1 cellular context compared by ENCODE assay signal in the genomic region with DNA sequence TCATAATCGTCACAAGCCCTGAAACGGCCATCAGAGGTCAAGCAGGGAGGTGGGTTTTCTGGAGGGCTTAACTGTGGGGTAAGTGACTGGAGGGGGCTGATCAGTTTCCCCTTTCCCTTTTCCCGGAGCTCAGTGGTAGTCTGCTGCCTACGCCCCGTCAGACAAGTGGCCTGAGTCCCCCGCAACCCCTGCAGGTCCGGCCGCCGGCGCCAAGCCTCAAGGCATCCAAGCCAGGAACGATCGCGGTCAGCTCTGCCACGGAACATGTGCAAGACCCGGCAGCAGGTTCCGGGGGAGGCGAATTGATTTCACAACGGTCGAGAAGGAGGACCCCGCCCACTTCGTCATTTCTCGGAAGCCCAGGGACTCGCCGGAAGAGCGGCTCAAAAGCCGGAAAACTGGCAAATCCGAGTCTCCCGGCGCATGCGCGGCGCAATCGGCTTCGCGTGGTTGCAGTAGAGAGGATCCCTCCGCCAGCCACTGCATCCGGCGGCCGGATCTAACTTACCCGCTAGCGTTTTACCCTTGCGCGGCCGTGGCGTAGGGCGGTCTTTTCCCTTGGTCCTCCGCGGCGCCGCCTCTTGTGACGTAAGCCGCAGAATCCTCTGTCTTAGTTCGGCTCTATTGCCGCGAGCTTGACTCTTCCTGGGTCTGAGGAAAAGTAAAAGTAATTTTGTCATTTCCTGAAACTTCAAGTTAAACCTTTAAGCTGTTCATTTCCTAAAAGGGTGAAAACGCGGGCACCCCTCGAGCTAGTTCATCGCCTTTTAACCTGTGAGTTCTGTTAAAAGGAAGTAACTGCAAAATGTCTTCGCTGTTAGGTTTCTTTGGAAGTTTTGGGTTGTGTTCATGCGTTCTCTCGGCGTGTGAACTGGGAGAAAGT.
A peak's percentile ranks its signal among the peaks of the same experiment; 100 is the strongest.
TF ChIP-seq lines count a peak whose summit lies in the region.

No MANE protein-coding gene starts in this region.

TF ChIP-seq in HepG2, 621 proteins besides CTCF, POLR2A, EP300 and RAD21 (continued from another document and continues in another):
- TF ChIP-seq DNMT1 (CRISPR knock-in tag; IDR thresholded peaks at IDR 0.05) (no peak), SYNCRIP (IDR thresholded peaks at IDR 0.05; ENCODE audit: insufficient read depth, low read depth, low read length) (no peak), IRF1 (CRISPR knock-in tag; IDR thresholded peaks at IDR 0.05; ENCODE audit: low read depth) (0 out of 2 replicates have a peak, but pooled peaks have one; percentile 27), TMF1 (CRISPR knock-in tag; IDR thresholded peaks at IDR 0.05; ENCODE audit: low read depth) (peak; percentile 49; the same call in 1 of the 2 replicates), ZMYM2 (CRISPR knock-in tag; IDR thresholded peaks at IDR 0.05) (peak; percentile 90), ZNF383 (CRISPR knock-in tag; IDR thresholded peaks at IDR 0.05; ENCODE audit: borderline replicate concordance) (peak; percentile 95; the same call in 1 of the 2 replicates), GFI1 (CRISPR knock-in tag; IDR thresholded peaks at IDR 0.05; ENCODE audit: borderline replicate concordance) (peak; percentile 73), ZMYM3 (CRISPR knock-in tag; IDR thresholded peaks at IDR 0.05) (peak; percentile 56), ZNF678 (CRISPR knock-in tag; IDR thresholded peaks at IDR 0.05) (peak; percentile 95), SIX4 (CRISPR knock-in tag; IDR thresholded peaks at IDR 0.05) (peak; percentile 48; the same call in 1 of the 2 replicates), MAFG (CRISPR knock-in tag; IDR thresholded peaks at IDR 0.05) (no peak), PITX1 (CRISPR knock-in tag; IDR thresholded peaks at IDR 0.05) (peak; percentile 92), ZNF747 (CRISPR knock-in tag; IDR thresholded peaks at IDR 0.05; ENCODE audit: borderline replicate concordance) (peak; percentile 90), MZF1 (CRISPR knock-in tag; IDR thresholded peaks at IDR 0.05; ENCODE audit: borderline replicate concordance) (no peak), ZNF841 (CRISPR knock-in tag; IDR thresholded peaks at IDR 0.05; ENCODE audit: borderline replicate concordance) (no peak; the same call in 1 of the 2 replicates), ZNF10 (CRISPR knock-in tag; IDR thresholded peaks at IDR 0.05; ENCODE audit: borderline replicate concordance, low read depth) (no peak), EZH2 (conservative IDR thresholded peaks at IDR 0.05; ENCODE audit: low read depth, low read length) (no peak), JDP2 (CRISPR knock-in tag; IDR thresholded peaks at IDR 0.05; ENCODE audit: borderline replicate concordance) (no peak; the same call in 1 of the 2 replicates), NR3C1 (CRISPR knock-in tag; IDR thresholded peaks at IDR 0.05) (no peak), ZNF354B (CRISPR knock-in tag; IDR thresholded peaks at IDR 0.05) (0 out of 2 replicates have a peak, but pooled peaks have one; percentile 13), ZKSCAN8 (CRISPR knock-in tag; IDR thresholded peaks at IDR 0.05; ENCODE audit: borderline replicate concordance) (peak; percentile 89; the same call in 1 of the 2 replicates), FOXM1 (CRISPR knock-in tag; IDR thresholded peaks at IDR 0.05) (no peak), CAMTA2 (CRISPR knock-in tag; IDR thresholded peaks at IDR 0.05; ENCODE audit: borderline replicate concordance) (peak; percentile 96), ZNF589 (CRISPR knock-in tag; conservative IDR thresholded peaks at IDR 0.05) (peak; percentile 89), SUZ12 (IDR thresholded peaks at IDR 0.05; ENCODE audit: low read depth, low read length) (no peak), ZNF644 (CRISPR knock-in tag; IDR thresholded peaks at IDR 0.05; ENCODE audit: low read depth) (no peak), SIN3B (IDR thresholded peaks at IDR 0.05; ENCODE audit: low read length) (no peak; the same call in 1 of the 2 replicates), THAP11 (CRISPR knock-in tag; IDR thresholded peaks at IDR 0.05) (peak; percentile 96), ISL2 (CRISPR knock-in tag; IDR thresholded peaks at IDR 0.05) (peak; percentile 92), ZNF230 (CRISPR knock-in tag; IDR thresholded peaks at IDR 0.05) (peak; percentile 95), POLR2G (IDR thresholded peaks at IDR 0.05; ENCODE audit: low read depth, low read length) (peak; percentile 97), NPAS2 (CRISPR knock-in tag; IDR thresholded peaks at IDR 0.05; ENCODE audit: borderline replicate concordance) (no peak), IRF9 (CRISPR knock-in tag; IDR thresholded peaks at IDR 0.05; ENCODE audit: borderline replicate concordance) (peak; percentile 85; the same call in 1 of the 2 replicates), RARG (CRISPR knock-in tag; IDR thresholded peaks at IDR 0.05; ENCODE audit: low read depth) (peak; percentile 99)
- TF ChIP-seq, protein P1, sequence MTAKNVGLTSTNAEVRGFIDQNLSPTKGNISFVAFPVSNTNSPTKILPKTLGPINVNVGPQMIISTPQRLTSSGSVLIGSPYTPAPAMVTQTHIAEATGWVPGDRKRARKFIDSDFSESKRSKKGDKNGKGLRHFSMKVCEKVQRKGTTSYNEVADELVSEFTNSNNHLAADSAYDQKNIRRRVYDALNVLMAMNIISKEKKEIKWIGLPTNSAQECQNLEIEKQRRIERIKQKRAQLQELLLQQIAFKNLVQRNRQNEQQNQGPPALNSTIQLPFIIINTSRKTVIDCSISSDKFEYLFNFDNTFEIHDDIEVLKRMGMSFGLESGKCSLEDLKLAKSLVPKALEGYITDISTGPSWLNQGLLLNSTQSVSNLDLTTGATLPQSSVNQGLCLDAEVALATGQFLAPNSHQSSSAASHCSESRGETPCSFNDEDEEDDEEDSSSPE (CRISPR knock-in tag; IDR thresholded peaks at IDR 0.05): peak; percentile 93
- TF ChIP-seq, protein P2, sequence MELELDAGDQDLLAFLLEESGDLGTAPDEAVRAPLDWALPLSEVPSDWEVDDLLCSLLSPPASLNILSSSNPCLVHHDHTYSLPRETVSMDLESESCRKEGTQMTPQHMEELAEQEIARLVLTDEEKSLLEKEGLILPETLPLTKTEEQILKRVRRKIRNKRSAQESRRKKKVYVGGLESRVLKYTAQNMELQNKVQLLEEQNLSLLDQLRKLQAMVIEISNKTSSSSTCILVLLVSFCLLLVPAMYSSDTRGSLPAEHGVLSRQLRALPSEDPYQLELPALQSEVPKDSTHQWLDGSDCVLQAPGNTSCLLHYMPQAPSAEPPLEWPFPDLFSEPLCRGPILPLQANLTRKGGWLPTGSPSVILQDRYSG (CRISPR knock-in tag; IDR thresholded peaks at IDR 0.05): peak; percentile 62; the same call in 1 of the 2 replicates
- TF ChIP-seq, protein P3, sequence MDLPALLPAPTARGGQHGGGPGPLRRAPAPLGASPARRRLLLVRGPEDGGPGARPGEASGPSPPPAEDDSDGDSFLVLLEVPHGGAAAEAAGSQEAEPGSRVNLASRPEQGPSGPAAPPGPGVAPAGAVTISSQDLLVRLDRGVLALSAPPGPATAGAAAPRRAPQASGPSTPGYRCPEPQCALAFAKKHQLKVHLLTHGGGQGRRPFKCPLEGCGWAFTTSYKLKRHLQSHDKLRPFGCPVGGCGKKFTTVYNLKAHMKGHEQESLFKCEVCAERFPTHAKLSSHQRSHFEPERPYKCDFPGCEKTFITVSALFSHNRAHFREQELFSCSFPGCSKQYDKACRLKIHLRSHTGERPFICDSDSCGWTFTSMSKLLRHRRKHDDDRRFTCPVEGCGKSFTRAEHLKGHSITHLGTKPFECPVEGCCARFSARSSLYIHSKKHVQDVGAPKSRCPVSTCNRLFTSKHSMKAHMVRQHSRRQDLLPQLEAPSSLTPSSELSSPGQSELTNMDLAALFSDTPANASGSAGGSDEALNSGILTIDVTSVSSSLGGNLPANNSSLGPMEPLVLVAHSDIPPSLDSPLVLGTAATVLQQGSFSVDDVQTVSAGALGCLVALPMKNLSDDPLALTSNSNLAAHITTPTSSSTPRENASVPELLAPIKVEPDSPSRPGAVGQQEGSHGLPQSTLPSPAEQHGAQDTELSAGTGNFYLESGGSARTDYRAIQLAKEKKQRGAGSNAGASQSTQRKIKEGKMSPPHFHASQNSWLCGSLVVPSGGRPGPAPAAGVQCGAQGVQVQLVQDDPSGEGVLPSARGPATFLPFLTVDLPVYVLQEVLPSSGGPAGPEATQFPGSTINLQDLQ (CRISPR knock-in tag; IDR thresholded peaks at IDR 0.05): peak; percentile 91
- TF ChIP-seq, protein P4, sequence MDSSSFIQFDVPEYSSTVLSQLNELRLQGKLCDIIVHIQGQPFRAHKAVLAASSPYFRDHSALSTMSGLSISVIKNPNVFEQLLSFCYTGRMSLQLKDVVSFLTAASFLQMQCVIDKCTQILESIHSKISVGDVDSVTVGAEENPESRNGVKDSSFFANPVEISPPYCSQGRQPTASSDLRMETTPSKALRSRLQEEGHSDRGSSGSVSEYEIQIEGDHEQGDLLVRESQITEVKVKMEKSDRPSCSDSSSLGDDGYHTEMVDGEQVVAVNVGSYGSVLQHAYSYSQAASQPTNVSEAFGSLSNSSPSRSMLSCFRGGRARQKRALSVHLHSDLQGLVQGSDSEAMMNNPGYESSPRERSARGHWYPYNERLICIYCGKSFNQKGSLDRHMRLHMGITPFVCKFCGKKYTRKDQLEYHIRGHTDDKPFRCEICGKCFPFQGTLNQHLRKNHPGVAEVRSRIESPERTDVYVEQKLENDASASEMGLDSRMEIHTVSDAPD (CRISPR knock-in tag; IDR thresholded peaks at IDR 0.05): peak; percentile 83; the same call in 1 of the 2 replicates
- TF ChIP-seq, protein P5, sequence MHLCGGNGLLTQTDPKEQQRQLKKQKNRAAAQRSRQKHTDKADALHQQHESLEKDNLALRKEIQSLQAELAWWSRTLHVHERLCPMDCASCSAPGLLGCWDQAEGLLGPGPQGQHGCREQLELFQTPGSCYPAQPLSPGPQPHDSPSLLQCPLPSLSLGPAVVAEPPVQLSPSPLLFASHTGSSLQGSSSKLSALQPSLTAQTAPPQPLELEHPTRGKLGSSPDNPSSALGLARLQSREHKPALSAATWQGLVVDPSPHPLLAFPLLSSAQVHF (CRISPR knock-in tag; IDR thresholded peaks at IDR 0.05): peak; percentile 55; the same call in 1 of the 2 replicates
- TF ChIP-seq, protein P6, sequence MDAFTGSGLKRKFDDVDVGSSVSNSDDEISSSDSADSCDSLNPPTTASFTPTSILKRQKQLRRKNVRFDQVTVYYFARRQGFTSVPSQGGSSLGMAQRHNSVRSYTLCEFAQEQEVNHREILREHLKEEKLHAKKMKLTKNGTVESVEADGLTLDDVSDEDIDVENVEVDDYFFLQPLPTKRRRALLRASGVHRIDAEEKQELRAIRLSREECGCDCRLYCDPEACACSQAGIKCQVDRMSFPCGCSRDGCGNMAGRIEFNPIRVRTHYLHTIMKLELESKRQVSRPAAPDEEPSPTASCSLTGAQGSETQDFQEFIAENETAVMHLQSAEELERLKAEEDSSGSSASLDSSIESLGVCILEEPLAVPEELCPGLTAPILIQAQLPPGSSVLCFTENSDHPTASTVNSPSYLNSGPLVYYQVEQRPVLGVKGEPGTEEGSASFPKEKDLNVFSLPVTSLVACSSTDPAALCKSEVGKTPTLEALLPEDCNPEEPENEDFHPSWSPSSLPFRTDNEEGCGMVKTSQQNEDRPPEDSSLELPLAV (CRISPR knock-in tag; conservative IDR thresholded peaks at IDR 0.05; ENCODE audit: low read depth): no peak
- TF ChIP-seq, protein P7, sequence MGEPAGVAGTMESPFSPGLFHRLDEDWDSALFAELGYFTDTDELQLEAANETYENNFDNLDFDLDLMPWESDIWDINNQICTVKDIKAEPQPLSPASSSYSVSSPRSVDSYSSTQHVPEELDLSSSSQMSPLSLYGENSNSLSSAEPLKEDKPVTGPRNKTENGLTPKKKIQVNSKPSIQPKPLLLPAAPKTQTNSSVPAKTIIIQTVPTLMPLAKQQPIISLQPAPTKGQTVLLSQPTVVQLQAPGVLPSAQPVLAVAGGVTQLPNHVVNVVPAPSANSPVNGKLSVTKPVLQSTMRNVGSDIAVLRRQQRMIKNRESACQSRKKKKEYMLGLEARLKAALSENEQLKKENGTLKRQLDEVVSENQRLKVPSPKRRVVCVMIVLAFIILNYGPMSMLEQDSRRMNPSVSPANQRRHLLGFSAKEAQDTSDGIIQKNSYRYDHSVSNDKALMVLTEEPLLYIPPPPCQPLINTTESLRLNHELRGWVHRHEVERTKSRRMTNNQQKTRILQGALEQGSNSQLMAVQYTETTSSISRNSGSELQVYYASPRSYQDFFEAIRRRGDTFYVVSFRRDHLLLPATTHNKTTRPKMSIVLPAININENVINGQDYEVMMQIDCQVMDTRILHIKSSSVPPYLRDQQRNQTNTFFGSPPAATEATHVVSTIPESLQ (CRISPR knock-in tag; conservative IDR thresholded peaks at IDR 0.05): no peak
- TF ChIP-seq, protein P8, sequence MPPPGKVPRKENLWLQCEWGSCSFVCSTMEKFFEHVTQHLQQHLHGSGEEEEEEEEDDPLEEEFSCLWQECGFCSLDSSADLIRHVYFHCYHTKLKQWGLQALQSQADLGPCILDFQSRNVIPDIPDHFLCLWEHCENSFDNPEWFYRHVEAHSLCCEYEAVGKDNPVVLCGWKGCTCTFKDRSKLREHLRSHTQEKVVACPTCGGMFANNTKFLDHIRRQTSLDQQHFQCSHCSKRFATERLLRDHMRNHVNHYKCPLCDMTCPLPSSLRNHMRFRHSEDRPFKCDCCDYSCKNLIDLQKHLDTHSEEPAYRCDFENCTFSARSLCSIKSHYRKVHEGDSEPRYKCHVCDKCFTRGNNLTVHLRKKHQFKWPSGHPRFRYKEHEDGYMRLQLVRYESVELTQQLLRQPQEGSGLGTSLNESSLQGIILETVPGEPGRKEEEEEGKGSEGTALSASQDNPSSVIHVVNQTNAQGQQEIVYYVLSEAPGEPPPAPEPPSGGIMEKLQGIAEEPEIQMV (CRISPR knock-in tag; IDR thresholded peaks at IDR 0.05; ENCODE audit: low read depth): peak; percentile 86; the same call in 1 of the 2 replicates
- TF ChIP-seq, protein P9, sequence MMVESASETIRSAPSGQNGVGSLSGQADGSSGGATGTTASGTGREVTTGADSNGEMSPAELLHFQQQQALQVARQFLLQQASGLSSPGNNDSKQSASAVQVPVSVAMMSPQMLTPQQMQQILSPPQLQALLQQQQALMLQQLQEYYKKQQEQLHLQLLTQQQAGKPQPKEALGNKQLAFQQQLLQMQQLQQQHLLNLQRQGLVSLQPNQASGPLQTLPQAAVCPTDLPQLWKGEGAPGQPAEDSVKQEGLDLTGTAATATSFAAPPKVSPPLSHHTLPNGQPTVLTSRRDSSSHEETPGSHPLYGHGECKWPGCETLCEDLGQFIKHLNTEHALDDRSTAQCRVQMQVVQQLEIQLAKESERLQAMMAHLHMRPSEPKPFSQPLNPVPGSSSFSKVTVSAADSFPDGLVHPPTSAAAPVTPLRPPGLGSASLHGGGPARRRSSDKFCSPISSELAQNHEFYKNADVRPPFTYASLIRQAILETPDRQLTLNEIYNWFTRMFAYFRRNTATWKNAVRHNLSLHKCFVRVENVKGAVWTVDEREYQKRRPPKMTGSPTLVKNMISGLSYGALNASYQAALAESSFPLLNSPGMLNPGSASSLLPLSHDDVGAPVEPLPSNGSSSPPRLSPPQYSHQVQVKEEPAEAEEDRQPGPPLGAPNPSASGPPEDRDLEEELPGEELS (CRISPR knock-in tag; IDR thresholded peaks at IDR 0.05): peak; percentile 79
